Comparison of ENCODE assay signal across 10 cellular contexts in the genomic region with DNA sequence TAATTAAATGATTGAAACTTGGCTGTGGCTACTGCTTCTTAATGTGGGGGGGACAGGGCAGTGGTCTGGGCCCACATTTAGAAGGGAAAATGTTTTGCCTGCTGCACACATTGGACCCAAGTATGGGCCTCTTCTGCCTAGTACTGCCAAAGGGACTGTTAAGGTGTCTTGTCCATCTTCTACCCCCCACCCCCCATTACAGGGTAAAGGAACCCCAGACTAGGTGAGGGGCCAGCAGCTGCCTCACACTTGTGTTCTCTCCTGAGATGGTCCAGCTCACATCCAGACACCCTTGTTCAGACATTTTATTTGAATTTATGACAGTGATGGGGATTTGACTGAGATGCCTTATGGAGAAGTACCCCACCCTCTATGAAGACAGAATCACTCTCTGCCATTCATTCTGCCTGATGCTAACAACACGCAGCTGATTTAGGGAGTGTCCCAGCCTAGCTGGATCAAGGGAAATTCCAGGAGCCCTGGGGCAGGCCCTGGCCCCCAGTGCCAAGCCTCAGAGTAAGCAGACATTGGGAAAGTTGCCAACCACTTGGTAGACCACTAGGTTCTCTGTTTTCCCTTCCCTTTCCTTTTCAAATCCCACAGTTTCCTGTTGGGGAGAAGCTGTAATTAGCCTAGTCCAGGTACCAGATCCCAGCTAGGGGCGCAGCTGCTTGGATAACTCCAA. TPM values are rescaled to one million over a fixed set of nuclear protein-coding genes. Genes with fewer than 3 reads are reported as not detected.
DNase-seq lines count a peak whose midpoint lies in the region; ATAC-seq and TF ChIP-seq lines count a peak whose summit lies in the region.
"Had no signal": no experiment of that assay in that cellular context is flagged by ENCODE, and none has a peak within 500 bp of the region (broad histone marks: within the 10 kb centered on the region; RNA-seq: fewer than 3 reads in every experiment).

No MANE protein-coding gene starts in this region.

- H3K27me3 ChIP-seq in gastroesophageal sphincter (no peaks in the 10 kb centered on the region), vagina (no peaks in the 10 kb centered on the region), MM.1S (replicated peaks; ENCODE audit: insufficient read depth, low read length) (no peaks in the 10 kb centered on the region)

- TF ChIP-seq POLR2A in gastroesophageal sphincter (IDR thresholded peaks at IDR 0.05) (no peak), vagina (IDR thresholded peaks at IDR 0.05) (no peak)

- ATAC-seq in stimulated activated naive CD8-positive, alpha-beta T cell treated with anti-CD3 and anti-CD28 coated beads, Interleukin-15, Interleukin-2, amounts not matched to agents 100 U/mL and 50 U/mL, for 24 hours: no peak
- ATAC-seq in activated T-helper 17 cell treated with anti-CD3 and anti-CD28 coated beads, Interleukin-2, amount 50 U/mL, for 72 hours (replicated peaks): peak; percentile 38
- no peak for ATAC-seq in gastroesophageal sphincter
- no peak for ATAC-seq in GM21529 (IDR thresholded peaks at IDR 0.05; ENCODE audit: unreplicated experiment)

- H3K36me3 ChIP-seq in gastroesophageal sphincter (peaks cover 0 to 90% of the 10 kb centered on the region in 2 donors), vagina (peaks cover 0 to 66% of the 10 kb centered on the region in 2 donors), MM.1S (replicated peaks; ENCODE audit: insufficient read depth, low read length) (peaks cover 6% of the 10 kb centered on the region)

- no peak for DNase-seq in stimulated activated naive CD8-positive, alpha-beta T cell treated with anti-CD3 and anti-CD28 coated beads, Interleukin-15, Interleukin-2, amounts not matched to agents 100 U/mL and 50 U/mL, for 24 hours
- DNase-seq in vagina (ENCODE audit: extremely low spot score in 2 of 2) (no peak), MM.1S (no peak), SW480 (ENCODE audit: low spot score) (no peak)
- DNase-seq: CD8-positive, alpha-beta memory T cell; stimulated activated CD4-positive, alpha-beta T cell treated with anti-CD3 and anti-CD28 coated beads, Interleukin-12 subunit alpha, Interleukin-12 subunit beta, amount 100 ng/mL, for 4 hours had no signal

- peak overlapping the region; percentile 34 for H3K27ac Mint-ChIP-seq in stimulated activated naive CD8-positive, alpha-beta T cell treated with anti-CD3 and anti-CD28 coated beads, Interleukin-15, Interleukin-2, amounts not matched to agents 100 ng/mL and 50 ng/mL, for 24 hours
- H3K27ac Mint-ChIP-seq in activated T-helper 17 cell treated with anti-CD3 and anti-CD28 coated beads, Interleukin-2, amount 50 U/mL, for 72 hours: peak overlapping the region; percentile 46

- H3K36me3 Mint-ChIP-seq in stimulated activated naive CD8-positive, alpha-beta T cell treated with anti-CD3 and anti-CD28 coated beads, Interleukin-15, Interleukin-2, amounts not matched to agents 100 ng/mL and 50 ng/mL, for 24 hours (ENCODE audit: low read depth): peaks cover 50% of the 10 kb centered on the region
- peaks cover 63% of the 10 kb centered on the region for H3K36me3 Mint-ChIP-seq in activated T-helper 17 cell treated with anti-CD3 and anti-CD28 coated beads, Interleukin-2, amount 50 U/mL, for 72 hours (ENCODE audit: low read depth)

- intact Hi-C loops in vagina (cut with DNase I): loop anchor here (5.0 kb wide), 1 partner anchor 63 kb away; no protein-coding TSS in a partner anchor

- no peak overlapping the region for H3K9ac ChIP-seq in MM.1S (ENCODE audit: low read length)

- no peak overlapping the region for H3K4me2 ChIP-seq in MM.1S (ENCODE audit: low read depth, low read length)

- 0 out of 2 replicates have a peak, but pooled peaks cover 4% of the 10 kb centered on the region for H4K20me1 ChIP-seq in MM.1S (ENCODE audit: insufficient read depth, low read length)

- H3K4me3 ChIP-seq in gastroesophageal sphincter: no peak overlapping the region
- no peak overlapping the region for H3K4me3 ChIP-seq in vagina
- no peak overlapping the region for H3K4me3 ChIP-seq in MM.1S (ENCODE audit: low read length)

- TF ChIP-seq CTCF in gastroesophageal sphincter (IDR thresholded peaks at IDR 0.05): no peak
- no peak for TF ChIP-seq CTCF in vagina (IDR thresholded peaks at IDR 0.05)
- no peak for TF ChIP-seq CTCF in MM.1S (IDR thresholded peaks at IDR 0.05; ENCODE audit: low read length)

- H3F3A ChIP-seq in MM.1S (ENCODE audit: insufficient read depth, low read length): peaks cover 31% of the 10 kb centered on the region

- H3K79me2 ChIP-seq in MM.1S (ENCODE audit: low read length): no peaks in the 10 kb centered on the region

- H3K27me3 Mint-ChIP-seq in stimulated activated naive CD8-positive, alpha-beta T cell treated with anti-CD3 and anti-CD28 coated beads, Interleukin-15, Interleukin-2, amounts not matched to agents 100 ng/mL and 50 ng/mL, for 24 hours: no peaks in the 10 kb centered on the region
- H3K27me3 Mint-ChIP-seq in activated T-helper 17 cell treated with anti-CD3 and anti-CD28 coated beads, Interleukin-2, amount 50 U/mL, for 72 hours: no peaks in the 10 kb centered on the region
- H3K27me3 Mint-ChIP-seq: CD8-positive, alpha-beta memory T cell had no signal

- H3K9me2 ChIP-seq in MM.1S (replicated peaks; ENCODE audit: insufficient read depth, low read length): no peaks in the 10 kb centered on the region

- H2AFZ ChIP-seq in MM.1S (ENCODE audit: low read length): no peak overlapping the region

- no peaks in the 10 kb centered on the region for H3K9me3 ChIP-seq in gastroesophageal sphincter
- H3K9me3 ChIP-seq in vagina: no peaks in the 10 kb centered on the region
- no peaks in the 10 kb centered on the region for H3K9me3 ChIP-seq in MM.1S (replicated peaks; ENCODE audit: insufficient read depth, low read length)

- no peak overlapping the region for H3K4me3 Mint-ChIP-seq in stimulated activated naive CD8-positive, alpha-beta T cell treated with anti-CD3 and anti-CD28 coated beads, Interleukin-15, Interleukin-2, amounts not matched to agents 100 ng/mL and 50 ng/mL, for 24 hours
- H3K4me3 Mint-ChIP-seq in activated T-helper 17 cell treated with anti-CD3 and anti-CD28 coated beads, Interleukin-2, amount 50 U/mL, for 72 hours: no peak overlapping the region
- H3K4me3 Mint-ChIP-seq: CD8-positive, alpha-beta memory T cell had no signal

- TF ChIP-seq EP300 in gastroesophageal sphincter (IDR thresholded peaks at IDR 0.05): no peak

- H3K4me1 ChIP-seq in gastroesophageal sphincter (peaks cover 0 to 31% (median 4%) of the 10 kb centered on the region in 3 donors), vagina (peaks cover 25% of the 10 kb centered on the region), MM.1S (ENCODE audit: low read length) (no peaks in the 10 kb centered on the region)

- 71 to 100% methylated on average over 1 of the region's 2 CpGs for WGBS in gastroesophageal sphincter (ENCODE audit: low coverage in 1 of 2), 2 donors

- H3K9me3 Mint-ChIP-seq in stimulated activated naive CD8-positive, alpha-beta T cell treated with anti-CD3 and anti-CD28 coated beads, Interleukin-15, Interleukin-2, amounts not matched to agents 100 ng/mL and 50 ng/mL, for 24 hours: no peaks in the 10 kb centered on the region
- no peaks in the 10 kb centered on the region for H3K9me3 Mint-ChIP-seq in activated T-helper 17 cell treated with anti-CD3 and anti-CD28 coated beads, Interleukin-2, amount 50 U/mL, for 72 hours
- H3K9me3 Mint-ChIP-seq: CD8-positive, alpha-beta memory T cell had no signal

- peaks cover 13% of the 10 kb centered on the region for H3K4me1 Mint-ChIP-seq in stimulated activated naive CD8-positive, alpha-beta T cell treated with anti-CD3 and anti-CD28 coated beads, Interleukin-15, Interleukin-2, amounts not matched to agents 100 ng/mL and 50 ng/mL, for 24 hours (ENCODE audit: low read depth)
- no peaks in the 10 kb centered on the region for H3K4me1 Mint-ChIP-seq in activated T-helper 17 cell treated with anti-CD3 and anti-CD28 coated beads, Interleukin-2, amount 50 U/mL, for 72 hours

- peak overlapping the region in 3 of 4 donors; percentile 33 to 55 (median 38) for H3K27ac ChIP-seq in gastroesophageal sphincter
- peak overlapping the region; percentile 58 for H3K27ac ChIP-seq in vagina
- H3K27ac ChIP-seq in MM.1S (ENCODE audit: low read length): no peak overlapping the region

RNA-seq across cellular contexts. Expression of a gene that starts 42.1 kb away (rescaled TPM):
- total RNA-seq in activated T-helper 17 cell treated with anti-CD3 and anti-CD28 coated beads, Interleukin-2, amount 50 U/mL, for 72 hours: 100 to 1,000 TPM; 101 to 176 TPM
- total RNA-seq in gastroesophageal sphincter (10 to 100 TPM; 29.1 to 54.1 (median 46.0) TPM), vagina (41.3 TPM)

RNA-seq across cellular contexts. Expression of a gene that starts 42.4 kb away (rescaled TPM):
- total RNA-seq in activated T-helper 17 cell treated with anti-CD3 and anti-CD28 coated beads, Interleukin-2, amount 50 U/mL, for 72 hours: 10 to 100 TPM; 42.7 to 48.1 TPM
- total RNA-seq in gastroesophageal sphincter (10 to 100 TPM; 25.4 to 46.9 (median 29.8) TPM), vagina (19.6 TPM)
